In genomic region chr7:114972567-114972966, GRCh38 we compare ENCODE assay signal across 24 cellular contexts. TPM values are rescaled to one million over a fixed set of nuclear protein-coding genes. Genes with fewer than 3 reads are reported as not detected.
DNase-seq lines count a peak whose midpoint lies in the region; ATAC-seq and TF ChIP-seq lines count a peak whose summit lies in the region.
"Had no signal": no experiment of that assay in that cellular context is flagged by ENCODE, and none has a peak within 500 bp of the region (broad histone marks: within the 10 kb centered on the region; RNA-seq: fewer than 3 reads in every experiment).

No MANE protein-coding gene starts in this region.

- H3K4me1 Mint-ChIP-seq in CD4-positive, alpha-beta memory T cell: peaks cover 68 to 94% (median 81%) of the 10 kb centered on the region in 4 donors
- peaks cover 50% of the 10 kb centered on the region for H3K4me1 Mint-ChIP-seq in memory B cell

- POLR2A ChIA-PET in CD4-positive, alpha-beta memory T cell (lab: Charles Lee; ENCODE audit: partially characterized antibody): interaction anchor here (1.3 kb wide), 1 partner anchor 49 kb away, joined by 3 read pairs; no protein-coding TSS in a partner anchor

- H3K27me3 ChIP-seq in CD4-positive, alpha-beta memory T cell (ENCODE audit: insufficient read depth, low read length): no peaks in the 10 kb centered on the region
- H3K27me3 ChIP-seq in testis: no peaks in the 10 kb centered on the region
- no peaks in the 10 kb centered on the region for H3K27me3 ChIP-seq in WERI-Rb-1 (ENCODE audit: insufficient read depth, low read depth, severe bottlenecking)
- no peaks in the 10 kb centered on the region for H3K27me3 ChIP-seq in MM.1S (replicated peaks; ENCODE audit: insufficient read depth, low read length)
- H3K27me3 ChIP-seq: BE2C, MG63, tibial artery had no signal

- intact Hi-C loops in CD4-positive, alpha-beta memory T cell (cut with micrococcal nuclease): no loop called here
- intact Hi-C loops in testis (cut with DNase I; ENCODE audit: low total_unique reads): no loop called here

- H3K27ac ChIP-seq in CD4-positive, alpha-beta memory T cell (ENCODE audit: low read depth, low read length): no peak overlapping the region
- no peak overlapping the region for H3K27ac ChIP-seq in testis
- H3K27ac ChIP-seq in WERI-Rb-1: no peak overlapping the region
- no peak overlapping the region for H3K27ac ChIP-seq in MM.1S (ENCODE audit: low read length)
- H3K27ac ChIP-seq: tibial artery had no signal

- no peaks in the 10 kb centered on the region for H3K9me3 Mint-ChIP-seq in CD4-positive, alpha-beta memory T cell
- no peaks in the 10 kb centered on the region for H3K9me3 Mint-ChIP-seq in memory B cell
- H3K9me3 Mint-ChIP-seq: activated CD8-positive, alpha-beta T cell treated with anti-CD3 and anti-CD28 coated beads for 36 hours; H9; natural killer cell; stimulated activated naive CD8-positive, alpha-beta T cell treated with anti-CD3 and anti-CD28 coated beads, Interleukin-15, Interleukin-2, amounts not matched to agents 100 ng/mL and 50 ng/mL, for 24 hours had no signal

- CTCF ChIA-PET in CD4-positive, alpha-beta memory T cell (lab: Charles Lee; ENCODE audit: partially characterized antibody): no interaction called here

- TF ChIP-seq CTCF in testis (IDR thresholded peaks at IDR 0.05) (no peak), WERI-Rb-1 (IDR thresholded peaks at IDR 0.05; ENCODE audit: low read depth, low read length) (no peak), MM.1S (IDR thresholded peaks at IDR 0.05; ENCODE audit: low read length) (no peak)

- peak; percentile 36 for ATAC-seq in GM18868 (IDR thresholded peaks at IDR 0.05; ENCODE audit: unreplicated experiment)
- peak; percentile 44 for ATAC-seq in HG03571 (IDR thresholded peaks at IDR 0.05; ENCODE audit: unreplicated experiment)
- no peak for ATAC-seq in memory B cell (ENCODE audit: low read depth)
- ATAC-seq: activated CD8-positive, alpha-beta T cell treated with anti-CD3 and anti-CD28 coated beads for 36 hours; left ventricle myocardium superior; natural killer cell had no signal

- no peaks in the 10 kb centered on the region for H3K9me3 ChIP-seq in CD4-positive, alpha-beta memory T cell (ENCODE audit: control insufficient read depth in 1 of 2, low read length in 2 of 2)
- no peaks in the 10 kb centered on the region for H3K9me3 ChIP-seq in testis
- no peaks in the 10 kb centered on the region for H3K9me3 ChIP-seq in WERI-Rb-1 (ENCODE audit: severe bottlenecking)
- H3K9me3 ChIP-seq in MM.1S (replicated peaks; ENCODE audit: insufficient read depth, low read length): no peaks in the 10 kb centered on the region
- H3K9me3 ChIP-seq: BE2C, Caco-2, MG63, tibial artery had no signal

- H3K4me2 ChIP-seq in MM.1S (ENCODE audit: low read depth, low read length): no peak overlapping the region

- H2AFZ ChIP-seq in MM.1S (ENCODE audit: low read length): no peak overlapping the region

- peaks cover 8 to 10% of the 10 kb centered on the region in 2 donors for H3K36me3 Mint-ChIP-seq in CD4-positive, alpha-beta memory T cell
- peaks cover 4% of the 10 kb centered on the region for H3K36me3 Mint-ChIP-seq in memory B cell
- H3K36me3 Mint-ChIP-seq: brain, natural killer cell had no signal

- peaks cover 95% of the 10 kb centered on the region for H3K79me2 ChIP-seq in MM.1S (ENCODE audit: low read length)

- peaks cover 95% of the 10 kb centered on the region for H3K4me1 ChIP-seq in CD4-positive, alpha-beta memory T cell (ENCODE audit: insufficient read depth, low read length)
- H3K4me1 ChIP-seq in testis (no peaks in the 10 kb centered on the region), MM.1S (ENCODE audit: low read length) (peaks cover 3% of the 10 kb centered on the region; the same call in 1 of the 2 replicates)
- H3K4me1 ChIP-seq: BE2C, Caco-2, tibial artery had no signal

- H3K9me2 ChIP-seq in MM.1S (replicated peaks; ENCODE audit: insufficient read depth, low read length): no peaks in the 10 kb centered on the region

- no peak overlapping the region for H3K4me3 ChIP-seq in CD4-positive, alpha-beta memory T cell (ENCODE audit: low read length in 2 of 2)
- no peak overlapping the region for H3K4me3 ChIP-seq in testis
- no peak overlapping the region for H3K4me3 ChIP-seq in WERI-Rb-1 (ENCODE audit: low read depth, low read length)
- H3K4me3 ChIP-seq in MM.1S (ENCODE audit: low read length): no peak overlapping the region
- H3K4me3 ChIP-seq: MG63, tibial artery had no signal

- no peaks in the 10 kb centered on the region for H4K20me1 ChIP-seq in MM.1S (ENCODE audit: insufficient read depth, low read length)

- H3K9ac ChIP-seq in MM.1S (ENCODE audit: low read length): no peak overlapping the region

- H3F3A ChIP-seq in MM.1S (ENCODE audit: insufficient read depth, low read length): no peaks in the 10 kb centered on the region

- no peaks in the 10 kb centered on the region for H3K36me3 ChIP-seq in CD4-positive, alpha-beta memory T cell (ENCODE audit: insufficient read depth, low read length)
- H3K36me3 ChIP-seq in testis (ENCODE audit: low read depth, missing control alignments): no peaks in the 10 kb centered on the region
- no peaks in the 10 kb centered on the region for H3K36me3 ChIP-seq in WERI-Rb-1
- H3K36me3 ChIP-seq in MM.1S (replicated peaks; ENCODE audit: insufficient read depth, low read length): no peaks in the 10 kb centered on the region
- H3K36me3 ChIP-seq: BE2C, MG63, tibial artery had no signal

- TF ChIP-seq POLR2A in testis (IDR thresholded peaks at IDR 0.05): no peak

- H3K27me3 Mint-ChIP-seq in CD4-positive, alpha-beta memory T cell: no peaks in the 10 kb centered on the region
- no peaks in the 10 kb centered on the region for H3K27me3 Mint-ChIP-seq in memory B cell
- H3K27me3 Mint-ChIP-seq: activated CD8-positive, alpha-beta T cell treated with anti-CD3 and anti-CD28 coated beads for 36 hours; brain; stimulated activated naive CD8-positive, alpha-beta T cell treated with anti-CD3 and anti-CD28 coated beads, Interleukin-15, Interleukin-2, amounts not matched to agents 100 ng/mL and 50 ng/mL, for 24 hours had no signal

- peak overlapping the region in 6 of 8 donors; percentile 36 to 87 (median 67) for H3K4me3 Mint-ChIP-seq in CD4-positive, alpha-beta memory T cell
- no peak overlapping the region for H3K4me3 Mint-ChIP-seq in memory B cell
- H3K4me3 Mint-ChIP-seq: activated CD8-positive, alpha-beta T cell treated with anti-CD3 and anti-CD28 coated beads for 36 hours; brain; H9; natural killer cell; stimulated activated naive CD8-positive, alpha-beta T cell treated with anti-CD3 and anti-CD28 coated beads, Interleukin-15, Interleukin-2, amounts not matched to agents 100 ng/mL and 50 ng/mL, for 24 hours had no signal

- DNase-seq in CD4-positive, alpha-beta memory T cell: no peak
- DNase-seq in memory B cell (ENCODE audit: low spot score in 2 of 2) (no peak), testis (no peak), WERI-Rb-1 (no peak), MM.1S (no peak)
- DNase-seq: activated CD8-positive, alpha-beta T cell treated with anti-CD3 and anti-CD28 coated beads for 36 hours; BE2C; Caco-2; DMS79 treated with DMSO at 0.1 percent for 48 hours; GF-D8; H9; islet precursor cell; KG1; left ventricle myocardium superior; midbrain; natural killer cell; NCI-H2081; occipital lobe; tibial artery had no signal

- 91 to 97% methylated on average over 3 of the region's 3 CpGs for WGBS in testis, 2 donors

- H3K27ac Mint-ChIP-seq in CD4-positive, alpha-beta memory T cell: peak overlapping the region; percentile 56 to 87 (median 60)
- H3K27ac Mint-ChIP-seq in memory B cell: peak overlapping the region; percentile 28
- H3K27ac Mint-ChIP-seq: activated CD8-positive, alpha-beta T cell treated with anti-CD3 and anti-CD28 coated beads for 36 hours; brain; natural killer cell; stimulated activated naive CD8-positive, alpha-beta T cell treated with anti-CD3 and anti-CD28 coated beads, Interleukin-15, Interleukin-2, amounts not matched to agents 100 ng/mL and 50 ng/mL, for 24 hours had no signal

RNA-seq across cellular contexts. Expression of gene MDFIC, which starts 50.7 kb away (rescaled TPM):
- 10 to 100 TPM; 68.1 to 78.0 TPM for total RNA-seq in CD4-positive, alpha-beta memory T cell
- polyA plus RNA-seq in CD4-positive, alpha-beta memory T cell: 100 to 1,000 TPM; 180 to 194 TPM
- total RNA-seq in testis: 1 to 10 TPM; 5.8 to 6.1 TPM
- polyA plus RNA-seq in testis (ENCODE audit: insufficient read depth, low read depth, low replicate concordance): 7.6 TPM

Comparison
In these comparisons a context has a peak if more than half of its experiments do, and no peak if none do; other contexts are left out.
1. RNA of gene MDFIC, which starts 50.7 kb away (total RNA-seq): 68.1 to 78.0 TPM in CD4-positive, alpha-beta memory T cell; 5.8 to 6.1 TPM in testis; every median in the first group is over 4 times any median in the second.